In genomic region chr10:44973323-44974081, GRCh38 we compare ENCODE assay signal across 1 cellular context.
TF ChIP-seq lines count a peak whose summit lies in the region.

No MANE protein-coding gene starts in this region.

TF ChIP-seq in GM12878, 131 proteins besides CTCF, POLR2A, EP300 and RAD21 (continued from another document):
- TF ChIP-seq MEF2B (IDR thresholded peaks at IDR 0.05; ENCODE audit: partially characterized antibody, poor library complexity, severe bottlenecking) (peak; percentile 84), WRNIP1 (IDR thresholded peaks at IDR 0.05; ENCODE audit: borderline replicate concordance, low read depth, low read length) (no peak), TARDBP (IDR thresholded peaks at IDR 0.05; ENCODE audit: borderline replicate concordance) (no peak), IKZF1 (conservative IDR thresholded peaks at IDR 0.05) (peak; percentile 97), ZNF207 (IDR thresholded peaks at IDR 0.05; ENCODE audit: borderline replicate concordance) (no peak), EGR1 (IDR thresholded peaks at IDR 0.05; ENCODE audit: borderline replicate concordance in 1 of 2, low read depth in 2 of 2, low read length in 2 of 2) (peak in 1 of 2 experiments; percentile 27; a peak in 1 of 3 replicates), MLLT1 (IDR thresholded peaks at IDR 0.05) (peak; percentile 43; the same call in 1 of the 2 replicates), MTA2 (IDR thresholded peaks at IDR 0.05; ENCODE audit: low read depth) (peak; percentile 80), SMARCA5 (IDR thresholded peaks at IDR 0.05) (peak; percentile 57; the same call in 1 of the 2 replicates)
